24 cellular contexts compared by ENCODE assay signal in the genomic region with DNA sequence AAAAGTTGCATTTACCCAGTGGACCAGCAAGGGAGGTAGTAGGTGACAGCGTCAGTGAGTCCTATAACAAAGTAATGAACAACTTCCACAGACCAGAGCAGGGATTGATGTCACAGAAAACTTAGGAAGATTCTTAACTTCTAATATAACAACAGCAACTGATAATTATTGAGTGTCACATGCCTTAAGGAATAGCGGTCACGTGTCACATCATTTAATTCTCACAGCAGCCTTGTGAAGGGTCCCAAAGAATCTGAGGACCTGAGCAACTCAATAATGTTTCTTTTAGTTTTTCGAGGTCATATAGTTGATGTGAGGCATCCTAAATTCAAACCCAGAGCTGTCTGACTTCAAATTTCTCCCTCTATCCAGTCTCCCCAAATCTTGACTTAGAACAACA.
DNase-seq lines count a peak whose midpoint lies in the region; ATAC-seq, FAIRE-seq and TF ChIP-seq lines count a peak whose summit lies in the region.
"Had no signal": no experiment of that assay in that cellular context is flagged by ENCODE, and none has a peak within 500 bp of the region (broad histone marks: within the 10 kb centered on the region; RNA-seq: fewer than 3 reads in every experiment).

No MANE protein-coding gene starts in this region.

- SMC1A ChIA-PET in GM12878 (lab: Charles Lee; ENCODE audit: uncharacterized antibody, unreplicated experiment), result interaction anchor here (1.1 to 18.1 kb wide), 11 partner anchors 11 to 147 kb away, joined by 3 to 298 read pairs (median 18); no protein-coding TSS in a partner anchor

- no peaks in the 10 kb centered on the region for H3K36me3 Mint-ChIP-seq in effector memory CD8-positive, alpha-beta T cell (ENCODE audit: insufficient read depth)
- H3K36me3 Mint-ChIP-seq: CD14-positive monocyte; CD4-positive, alpha-beta memory T cell; CD4-positive, CD25-positive, alpha-beta regulatory T cell; CD8-positive, alpha-beta memory T cell had no signal

- H3K27me3 Mint-ChIP-seq in effector memory CD8-positive, alpha-beta T cell, result no peaks in the 10 kb centered on the region
- H3K27me3 Mint-ChIP-seq: CD4-positive, CD25-positive, alpha-beta regulatory T cell; CD8-positive, alpha-beta memory T cell had no signal

- H3K4me3 Mint-ChIP-seq in effector memory CD8-positive, alpha-beta T cell, result no peak overlapping the region
- H3K4me3 Mint-ChIP-seq: CD14-positive monocyte; CD4-positive, alpha-beta memory T cell; CD4-positive, CD25-positive, alpha-beta regulatory T cell; CD8-positive, alpha-beta memory T cell had no signal

- H3K4me2 ChIP-seq in HepG2 (ENCODE audit: low read depth, low read length), result no peak overlapping the region
- H3K4me2 ChIP-seq in GM12878 (ENCODE audit: control insufficient read depth, insufficient read depth), result no peak overlapping the region
- H3K4me2 ChIP-seq: BLaER1 had no signal

- ATAC-seq in HepG2 (no peak), right lobe of liver (no peak), GM12878 (no peak), HG03460 (IDR thresholded peaks at IDR 0.05; ENCODE audit: unreplicated experiment) (no peak)
- no peak for ATAC-seq in effector memory CD8-positive, alpha-beta T cell (replicated peaks)

- H3K36me3 ChIP-seq in HepG2 (replicated peaks in 1 of 2; ENCODE audit: control insufficient read depth in 1 of 2, insufficient read depth in 2 of 2, low read length in 2 of 2) (no peaks in the 10 kb centered on the region), right lobe of liver (no peaks in the 10 kb centered on the region), GM12878 (ENCODE audit: control insufficient read depth in 2 of 2, insufficient read depth in 2 of 2, low read length in 1 of 2) (no peaks in the 10 kb centered on the region)
- H3K36me3 ChIP-seq: BE2C, BLaER1 had no signal

- no peak overlapping the region for H3K27ac Mint-ChIP-seq in effector memory CD8-positive, alpha-beta T cell
- H3K27ac Mint-ChIP-seq: CD14-positive monocyte; CD4-positive, alpha-beta memory T cell; CD4-positive, CD25-positive, alpha-beta regulatory T cell; CD8-positive, alpha-beta memory T cell had no signal

- H3K9ac ChIP-seq in HepG2 (ENCODE audit: insufficient read depth, low read depth, low read length) (no peak overlapping the region), GM12878 (ENCODE audit: control insufficient read depth, insufficient read depth, low read length) (no peak overlapping the region)
- H3K9ac ChIP-seq: BLaER1 had no signal

- CTCF ChIA-PET in HepG2 (lab: Yijun Ruan, JAX; ENCODE audit: low intra/inter-chr PET ratio, low total read pairs), result no interaction called here
- CTCF ChIA-PET in GM12878 (lab: Yijun Ruan, JAX), result interaction anchor here (1.1 to 5.8 kb wide), 7 partner anchors 10 to 147 kb away, joined by 3 to 36 read pairs (median 6); no protein-coding TSS in a partner anchor

- no peak overlapping the region for H2AFZ ChIP-seq in HepG2 (ENCODE audit: low read length)
- H2AFZ ChIP-seq in GM12878 (ENCODE audit: control insufficient read depth, low read depth, low read length), result no peak overlapping the region

- H3K79me2 ChIP-seq in HepG2 (ENCODE audit: insufficient read depth, low read length), result no peaks in the 10 kb centered on the region
- no peaks in the 10 kb centered on the region for H3K79me2 ChIP-seq in GM12878 (ENCODE audit: control insufficient read depth, insufficient read depth, low read length)

- H4K20me1 ChIP-seq in HepG2 (ENCODE audit: insufficient read depth, low read length), result no peaks in the 10 kb centered on the region
- H4K20me1 ChIP-seq in GM12878 (ENCODE audit: control insufficient read depth, insufficient read depth), result no peaks in the 10 kb centered on the region
- H4K20me1 ChIP-seq: BLaER1 had no signal

- in situ Hi-C loops in HepG2 (cut with HindIII; ENCODE audit: extremely low pct_ligation_motif_present, low pct_unique_long_range_greater_than_20kb) (no loop called here), GM12878 (cut with MboI) (no loop called here)

- no peak for TF ChIP-seq RAD21 in HepG2 (CRISPR knock-in tag; IDR thresholded peaks at IDR 0.05)
- no peak for TF ChIP-seq RAD21 in GM12878 (IDR thresholded peaks at IDR 0.05; ENCODE audit: insufficient read depth, low read depth, low read length)

- BruUV-seq in HepG2 (replicated peaks; lab: Mats Ljungman, UMichigan), result no TSS peak
- no TSS peak for BruUV-seq in GM12878 (replicated peaks; lab: Mats Ljungman, UMichigan)

- TF ChIP-seq EP300 in HepG2 (IDR thresholded peaks at IDR 0.05; ENCODE audit: low read depth in 2 of 2, low read length in 2 of 2) (no peak), HepG2 (CRISPR knock-in tag; IDR thresholded peaks at IDR 0.05; ENCODE audit: borderline replicate concordance) (no peak), GM12878 (IDR thresholded peaks at IDR 0.05; ENCODE audit: borderline replicate concordance in 1 of 2, control insufficient read depth in 1 of 2, low read depth in 2 of 2, low read length in 2 of 2) (no peak)

- intact Hi-C loops in HepG2 (cut with micrococcal nuclease; ENCODE audit: unreplicated experiment) (no loop called here), right lobe of liver (cut with DNase I) (no loop called here), GM12878 (cut with micrococcal nuclease; ENCODE audit: unreplicated experiment) (no loop called here)

- H3K4me1 Mint-ChIP-seq in effector memory CD8-positive, alpha-beta T cell (ENCODE audit: low read depth in 2 of 2), result no peaks in the 10 kb centered on the region
- H3K4me1 Mint-ChIP-seq: CD4-positive, alpha-beta memory T cell; CD4-positive, CD25-positive, alpha-beta regulatory T cell; CD8-positive, alpha-beta memory T cell had no signal

- no peak for FAIRE-seq in HepG2 (lab: Jason Lieb, UNC)
- FAIRE-seq in GM12878 (lab: Jason Lieb, UNC), result no peak
- FAIRE-seq: GM12891, GM19239 had no signal

- H3K27ac ChIP-seq in HepG2 (ENCODE audit: extremely low read length, insufficient read depth, low read length) (no peak overlapping the region), right lobe of liver (no peak overlapping the region), GM12878 (ENCODE audit: control insufficient read depth, insufficient read depth) (no peak overlapping the region)
- H3K27ac ChIP-seq: 22Rv1, BLaER1 had no signal

- POLR2A ChIA-PET in HepG2 (lab: Yijun Ruan, JAX) (no interaction called here), GM12878 (lab: Charles Lee) (interaction anchor here (0.8 to 10.9 kb wide), 7 partner anchors 12 to 61 kb away, joined by 3 to 105 read pairs (median 18); no protein-coding TSS in a partner anchor)

- no peak for TF ChIP-seq CTCF in HepG2 (CRISPR knock-in tag; IDR thresholded peaks at IDR 0.05)
- no peak for TF ChIP-seq CTCF in right lobe of liver (IDR thresholded peaks at IDR 0.05)
- TF ChIP-seq CTCF in GM12878 (IDR thresholded peaks at IDR 0.05 in 2 of 3, conservative IDR thresholded peaks at IDR 0.05 in 1 of 3; ENCODE audit: control insufficient read depth in 2 of 3, extremely low read depth in 1 of 3, insufficient read depth in 1 of 3, low read depth in 3 of 3, low read length in 3 of 3), result no peak

- 18% methylated on average over 4 of the region's 4 CpGs for WGBS in HepG2 (ENCODE audit: low lambda C conversion rate)
- WGBS in right lobe of liver (ENCODE audit: insufficient coverage, low coverage, low lambda C conversion rate, missing lambda C conversion rate), result 63% methylated on average over 4 of the region's 4 CpGs
- 24% methylated on average over 4 of the region's 4 CpGs for WGBS in GM12878 (ENCODE audit: insufficient coverage, insufficient replicate concordance, low lambda C conversion rate, missing lambda C conversion rate)

- H3K4me1 ChIP-seq in HepG2 (ENCODE audit: insufficient read depth, low read length), result no peaks in the 10 kb centered on the region
- H3K4me1 ChIP-seq in right lobe of liver, result no peaks in the 10 kb centered on the region
- H3K4me1 ChIP-seq in GM12878 (ENCODE audit: control insufficient read depth, insufficient read depth, low read length), result no peaks in the 10 kb centered on the region
- H3K4me1 ChIP-seq: BE2C, BLaER1 had no signal

- DNase-seq in HepG2 (ENCODE audit: low spot score) (no peak), right lobe of liver (no peak), GM12878 (ENCODE audit: low read depth, low spot score) (no peak)
- no peak for DNase-seq in effector memory CD8-positive, alpha-beta T cell
- DNase-seq: ACHN; BE2C; C1 segment of cervical spinal cord; CD4-positive, alpha-beta memory T cell; CD4-positive, CD25-positive, alpha-beta regulatory T cell; CD8-positive, alpha-beta memory T cell; COR-L47; DMS 273 treated with DMSO at 0.1 percent for 48 hours; DMS153; DMS53; DMS79; DND-41; EL; GDM1 had no signal

- no peaks in the 10 kb centered on the region for H3K9me3 ChIP-seq in HepG2 (ENCODE audit: low read length)
- H3K9me3 ChIP-seq in right lobe of liver, result no peaks in the 10 kb centered on the region
- no peaks in the 10 kb centered on the region for H3K9me3 ChIP-seq in GM12878 (replicated peaks; ENCODE audit: control insufficient read depth, insufficient read depth, low read length)
- H3K9me3 ChIP-seq: BE2C, BLaER1 had no signal

- RAD21 ChIA-PET in GM12878 (lab: Charles Lee; ENCODE audit: unreplicated experiment), result interaction anchor here (0.6 to 12.6 kb wide), 9 partner anchors 11 to 263 kb away, joined by 3 to 279 read pairs (median 15); no protein-coding TSS in a partner anchor

- no peaks in the 10 kb centered on the region for H3K27me3 ChIP-seq in HepG2 (ENCODE audit: control insufficient read depth in 1 of 2, insufficient read depth in 2 of 2, low read length in 2 of 2)
- no peaks in the 10 kb centered on the region for H3K27me3 ChIP-seq in right lobe of liver
- no peaks in the 10 kb centered on the region for H3K27me3 ChIP-seq in GM12878 (replicated peaks in 1 of 2; ENCODE audit: control insufficient read depth in 2 of 2, insufficient read depth in 2 of 2, low read length in 1 of 2)
- H3K27me3 ChIP-seq: BE2C, BLaER1 had no signal

- no peak for TF ChIP-seq POLR2A in HepG2 (IDR thresholded peaks at IDR 0.05; ENCODE audit: insufficient read depth in 1 of 2, low read depth in 2 of 2, low read length in 2 of 2)
- no peak for TF ChIP-seq POLR2A in right lobe of liver (IDR thresholded peaks at IDR 0.05)
- TF ChIP-seq POLR2A in GM12878 (IDR thresholded peaks at IDR 0.05; ENCODE audit: low read depth, low read length), result no peak

- H3K9me3 Mint-ChIP-seq in effector memory CD8-positive, alpha-beta T cell, result peaks cover 0 to 10% of the 10 kb centered on the region in 2 donors

- H3K4me3 ChIP-seq in HepG2 (replicated peaks in 1 of 3; ENCODE audit: insufficient read depth in 1 of 3, low read depth in 2 of 3, low read length in 3 of 3), result no peak overlapping the region
- H3K4me3 ChIP-seq in right lobe of liver, result no peak overlapping the region
- no peak overlapping the region for H3K4me3 ChIP-seq in GM12878
- H3K4me3 ChIP-seq: BLaER1 had no signal
